21 cellular contexts compared by ENCODE assay signal in genomic region chr2:44674473-44675299, GRCh38.
DNase-seq lines count a peak whose midpoint lies in the region; ATAC-seq and TF ChIP-seq lines count a peak whose summit lies in the region.
"Had no signal": no experiment of that assay in that cellular context is flagged by ENCODE, and none has a peak within 500 bp of the region (broad histone marks: within the 10 kb centered on the region; RNA-seq: fewer than 3 reads in every experiment).

No MANE protein-coding gene starts in this region.

- no peaks in the 10 kb centered on the region for H3K9me2 ChIP-seq in hepatocyte (replicated peaks; ENCODE audit: insufficient read depth)

- no peak overlapping the region for H2AFZ ChIP-seq in hepatocyte

- peak; percentile 54 for DNase-seq in activated CD8-positive, alpha-beta memory T cell treated with anti-CD3 and anti-CD28 coated beads, Interleukin-2, amount 10 ng/mL, durations not matched to agents 7 days and 5 days
- no peak for DNase-seq in activated CD8-positive, alpha-beta memory T cell treated with anti-CD3 and anti-CD28 coated beads, Interleukin-2, amount 50 U/mL, for 48 hours
- DNase-seq in HEK293T (ENCODE audit: extremely low spot score), result no peak
- peak; percentile 90 for DNase-seq in NCI-H69 (lab: John Stamatoyannopoulos, UW)
- DNase-seq in left kidney (ENCODE audit: low read depth, low spot score), result peak; percentile 73
- DNase-seq in SHP77 treated with DMSO at 0.1 percent for 48 hours (lab: John Stamatoyannopoulos, UW), result no peak
- no peak for DNase-seq in hepatocyte (ENCODE audit: low spot score)
- no peak for DNase-seq in NCI-H2196 treated with DMSO at 0.1 percent for 48 hours (lab: John Stamatoyannopoulos, UW; ENCODE audit: unreplicated experiment)
- DNase-seq: aorta, IMR-90, lower lobe of right lung, NCI-H1694, NCI-H226, Peyer's patch, transverse colon had no signal

- H3K4me3 Mint-ChIP-seq in activated CD8-positive, alpha-beta memory T cell treated with anti-CD3 and anti-CD28 coated beads, Interleukin-2, amount 10 ng/mL, durations not matched to agents 7 days and 5 days, result no peak overlapping the region
- H3K4me3 Mint-ChIP-seq: activated naive CD4-positive, alpha-beta T cell treated with anti-CD3 and anti-CD28 coated beads, Interleukin-2, amount 50 U/mL, for 24 hours had no signal

- H3K9me3 ChIP-seq in hepatocyte (ENCODE audit: low read depth), result no peaks in the 10 kb centered on the region
- H3K9me3 ChIP-seq: BLaER1 treated with 17β-estradiol and CSF1 and Interleukin-3, amounts not matched to agents 10 nM and 100 nM; HAP-1; lower lobe of right lung; Peyer's patch; prostate gland; SJSA1; transverse colon had no signal

- no peak overlapping the region for H3K4me2 ChIP-seq in hepatocyte
- H3K4me2 ChIP-seq: BLaER1 treated with 17β-estradiol and CSF1 and Interleukin-3, amounts not matched to agents 10 nM and 100 nM had no signal

- peaks cover 4% of the 10 kb centered on the region for H3K27me3 ChIP-seq in hepatocyte
- H3K27me3 ChIP-seq: BLaER1 treated with 17β-estradiol and CSF1 and Interleukin-3, amounts not matched to agents 10 nM and 100 nM; Peyer's patch; SJSA1; transverse colon had no signal

- no peaks in the 10 kb centered on the region for H3K9me3 Mint-ChIP-seq in activated CD8-positive, alpha-beta memory T cell treated with anti-CD3 and anti-CD28 coated beads, Interleukin-2, amount 10 ng/mL, durations not matched to agents 7 days and 5 days (ENCODE audit: low read depth)
- H3K9me3 Mint-ChIP-seq: activated naive CD4-positive, alpha-beta T cell treated with anti-CD3 and anti-CD28 coated beads, Interleukin-2, amount 50 U/mL, for 24 hours had no signal

- ATAC-seq in activated CD8-positive, alpha-beta memory T cell treated with anti-CD3 and anti-CD28 coated beads, Interleukin-2, amount 10 ng/mL, durations not matched to agents 7 days and 5 days, result peak; percentile 30
- ATAC-seq: lower lobe of right lung had no signal

- peaks cover 2% of the 10 kb centered on the region for H3K27me3 Mint-ChIP-seq in activated CD8-positive, alpha-beta memory T cell treated with anti-CD3 and anti-CD28 coated beads, Interleukin-2, amount 10 ng/mL, durations not matched to agents 7 days and 5 days
- H3K27me3 Mint-ChIP-seq: activated naive CD4-positive, alpha-beta T cell treated with anti-CD3 and anti-CD28 coated beads, Interleukin-2, amount 50 U/mL, for 24 hours had no signal

- WGBS in hepatocyte (ENCODE audit: low lambda C conversion rate, missing lambda C conversion rate), result 26% methylated on average over 4 of the region's 4 CpGs

- H3K36me3 ChIP-seq in hepatocyte (replicated peaks; ENCODE audit: insufficient read depth, low read depth), result no peaks in the 10 kb centered on the region
- H3K36me3 ChIP-seq: BLaER1 treated with 17β-estradiol and CSF1 and Interleukin-3, amounts not matched to agents 10 nM and 100 nM; HAP-1; lower lobe of right lung; Peyer's patch; prostate gland; SJSA1; transverse colon had no signal

- H4K20me1 ChIP-seq in hepatocyte (ENCODE audit: insufficient read depth, poor library complexity, severe bottlenecking), result no peaks in the 10 kb centered on the region
- H4K20me1 ChIP-seq: BLaER1 treated with 17β-estradiol and CSF1 and Interleukin-3, amounts not matched to agents 10 nM and 100 nM had no signal

- H3K27ac ChIP-seq in hepatocyte, result no peak overlapping the region
- H3K27ac ChIP-seq: BLaER1 treated with 17β-estradiol and CSF1 and Interleukin-3, amounts not matched to agents 10 nM and 100 nM; HL-60; lower lobe of right lung; Peyer's patch; prostate gland; SJSA1; transverse colon had no signal

- no peaks in the 10 kb centered on the region for H3K4me1 ChIP-seq in hepatocyte (ENCODE audit: insufficient read depth)
- H3K4me1 ChIP-seq: lower lobe of right lung, Peyer's patch, prostate gland, SJSA1, transverse colon had no signal

- TF ChIP-seq CTCF in hepatocyte (IDR thresholded peaks at IDR 0.05; ENCODE audit: poor library complexity), result no peak

- H3K79me2 ChIP-seq in hepatocyte, result no peaks in the 10 kb centered on the region

- H3K36me3 Mint-ChIP-seq in activated CD8-positive, alpha-beta memory T cell treated with anti-CD3 and anti-CD28 coated beads, Interleukin-2, amount 10 ng/mL, durations not matched to agents 7 days and 5 days, result no peaks in the 10 kb centered on the region

- CTCF ChIA-PET in activated CD8-positive, alpha-beta memory T cell treated with anti-CD3 and anti-CD28 coated beads, Interleukin-2, amount 10 ng/mL, durations not matched to agents 7 days and 5 days (lab: Charles Lee), result interaction anchor here (1.4 to 2.6 kb wide), 2 partner anchors 19 to 195 kb away, joined by 3 to 6 read pairs; no protein-coding TSS in a partner anchor
- CTCF ChIA-PET in HEK293T (lab: Yijun Ruan, JAX), result interaction anchor here (0.6 to 1.4 kb wide), 3 partner anchors 53 to 195 kb away, joined by 3 to 4 read pairs (median 3); no protein-coding TSS in a partner anchor

- no peak overlapping the region for H3K4me3 ChIP-seq in hepatocyte
- H3K4me3 ChIP-seq: BLaER1 treated with 17β-estradiol and CSF1 and Interleukin-3, amounts not matched to agents 10 nM and 100 nM; HAP-1; lower lobe of right lung; Peyer's patch; prostate gland; SJSA1; transverse colon had no signal

- peaks cover 5% of the 10 kb centered on the region for H3K4me1 Mint-ChIP-seq in activated CD8-positive, alpha-beta memory T cell treated with anti-CD3 and anti-CD28 coated beads, Interleukin-2, amount 10 ng/mL, durations not matched to agents 7 days and 5 days

- POLR2A ChIA-PET in HEK293T (lab: Yijun Ruan, JAX), result no interaction called here

- no peak overlapping the region for H3K27ac Mint-ChIP-seq in activated CD8-positive, alpha-beta memory T cell treated with anti-CD3 and anti-CD28 coated beads, Interleukin-2, amount 10 ng/mL, durations not matched to agents 7 days and 5 days
- H3K27ac Mint-ChIP-seq: activated naive CD4-positive, alpha-beta T cell treated with anti-CD3 and anti-CD28 coated beads, Interleukin-2, amount 50 U/mL, for 24 hours had no signal

TF ChIP-seq in HEK293T, 16 proteins besides CTCF, POLR2A, EP300 and RAD21:
- TF ChIP-seq PKNOX1 (IDR thresholded peaks at IDR 0.05), result 0 out of 2 replicates have a peak, but pooled peaks have one; percentile 2
- no peak for TF ChIP-seq ZNF384 (IDR thresholded peaks at IDR 0.05)

Comparison
In these comparisons a context has a peak if more than half of its experiments do, and no peak if none do; other contexts are left out.
1. DNase-seq: peak in activated CD8-positive, alpha-beta memory T cell treated with anti-CD3 and anti-CD28 coated beads, Interleukin-2, amount 10 ng/mL, durations not matched to agents 7 days and 5 days (single experiment), NCI-H69 (single experiment) and left kidney (single experiment); none in activated CD8-positive, alpha-beta memory T cell treated with anti-CD3 and anti-CD28 coated beads, Interleukin-2, amount 50 U/mL, for 48 hours (single experiment), HEK293T (single experiment), SHP77 treated with DMSO at 0.1 percent for 48 hours (single experiment), hepatocyte (single experiment) and NCI-H2196 treated with DMSO at 0.1 percent for 48 hours (single experiment).